10 cellular contexts compared by ENCODE assay signal in genomic region chr16:57544129-57544653, GRCh38. TPM values are rescaled to one million over a fixed set of nuclear protein-coding genes. Genes with fewer than 3 reads are reported as not detected.
DNase-seq lines count a peak whose midpoint lies in the region; ATAC-seq and TF ChIP-seq lines count a peak whose summit lies in the region.
"Had no signal": no experiment of that assay in that cellular context is flagged by ENCODE, and none has a peak within 500 bp of the region (broad histone marks: within the 10 kb centered on the region; RNA-seq: fewer than 3 reads in every experiment).

No MANE protein-coding gene starts in this region.

- H3K4me1 ChIP-seq in RWPE2 (ENCODE audit: insufficient read depth, poor library complexity, severe bottlenecking) (peaks cover 4% of the 10 kb centered on the region), gastrocnemius medialis (no peaks in the 10 kb centered on the region)
- H3K4me1 ChIP-seq: tibial artery had no signal

- peak; percentile 20 for DNase-seq in stimulated activated naive CD4-positive, alpha-beta T cell treated with Interleukin-2 at 50 U/mL for 16 hours (lab: John Stamatoyannopoulos, UW)
- DNase-seq in stimulated activated naive CD4-positive, alpha-beta T cell (lab: John Stamatoyannopoulos, UW) = no peak
- DNase-seq in RWPE2 (ENCODE audit: low spot score) (peak; percentile 37), iPS-NIHi7 (ENCODE audit: extremely low spot score) (peak; percentile 4), ACHN (no peak), gastrocnemius medialis (no peak), hepatic stellate cell (ENCODE audit: low spot score) (no peak)

- H3K9me3 ChIP-seq in RWPE2 (ENCODE audit: severe bottlenecking) = no peaks in the 10 kb centered on the region
- H3K9me3 ChIP-seq in gastrocnemius medialis = no peaks in the 10 kb centered on the region
- H3K9me3 ChIP-seq: tibial artery had no signal

- H3K27me3 ChIP-seq in RWPE2 (ENCODE audit: insufficient read depth, poor library complexity, severe bottlenecking) (no peaks in the 10 kb centered on the region), gastrocnemius medialis (no peaks in the 10 kb centered on the region)
- H3K27me3 ChIP-seq: tibial artery had no signal

- H3K4me3 ChIP-seq in RWPE2 (ENCODE audit: severe bottlenecking) (no peak overlapping the region), gastrocnemius medialis (no peak overlapping the region)
- H3K4me3 ChIP-seq: lung, tibial artery had no signal

- TF ChIP-seq POLR2A in gastrocnemius medialis (IDR thresholded peaks at IDR 0.05) = no peak

- in situ Hi-C loops in ACHN (cut with HindIII; ENCODE audit: low pct_ligation_motif_present, low pct_unique_long_range_greater_than_20kb, low sequenced_read_pairs) (no loop called here), gastrocnemius medialis (cut with MboI; ENCODE audit: low sequenced_read_pairs in 4 of 4) (no loop called here)

- intact Hi-C loops in gastrocnemius medialis (cut with DNase I; ENCODE audit: low total_unique reads) = no loop called here

- H3K36me3 ChIP-seq in RWPE2 (ENCODE audit: low read depth) = no peaks in the 10 kb centered on the region
- no peaks in the 10 kb centered on the region for H3K36me3 ChIP-seq in gastrocnemius medialis
- H3K36me3 ChIP-seq: tibial artery had no signal

- no peak for TF ChIP-seq CTCF in RWPE2 (IDR thresholded peaks at IDR 0.05; ENCODE audit: poor library complexity, severe bottlenecking)
- no peak for TF ChIP-seq CTCF in gastrocnemius medialis (IDR thresholded peaks at IDR 0.05 in 4 of 5, conservative IDR thresholded peaks at IDR 0.05 in 1 of 5)

- H3K27ac ChIP-seq in RWPE2 (ENCODE audit: poor library complexity, severe bottlenecking) (no peak overlapping the region), gastrocnemius medialis (no peak overlapping the region)
- H3K27ac ChIP-seq: tibial artery had no signal

- ATAC-seq in HG02970 (IDR thresholded peaks at IDR 0.05; ENCODE audit: low FRiP score, unreplicated experiment) = peak; percentile 60
- ATAC-seq in RWPE2 (ENCODE audit: low read depth) = no peak
- no peak for ATAC-seq in gastrocnemius medialis

RNA-seq across cellular contexts. Expression of gene ADGRG5, which starts 1.7 kb away (rescaled TPM):
- total RNA-seq in gastrocnemius medialis = not detected

RNA-seq across cellular contexts. Expression of gene CCDC102A, which starts 7.8 kb away (rescaled TPM):
- 1 to 10 TPM; 1.2 to 9.3 (median 3.4) TPM for total RNA-seq in gastrocnemius medialis

RNA-seq across cellular contexts. Expression of gene DOK4, which starts 57.9 kb away (rescaled TPM):
- total RNA-seq in gastrocnemius medialis = 1 to 10 TPM; 2.2 to 3.6 (median 2.9) TPM

Comparison
In these comparisons a context has a peak if more than half of its experiments do, and no peak if none do; other contexts are left out.
1. DNase-seq: peak in stimulated activated naive CD4-positive, alpha-beta T cell treated with Interleukin-2 at 50 U/mL for 16 hours (single experiment), RWPE2 (single experiment) and iPS-NIHi7 (single experiment); none in stimulated activated naive CD4-positive, alpha-beta T cell (0 of 6), ACHN (single experiment), gastrocnemius medialis (0 of 2) and hepatic stellate cell (single experiment).